Comparison of ENCODE assay signal across 24 cellular contexts in genomic region chr3:107976204-107976775, GRCh38.
DNase-seq lines count a peak whose midpoint lies in the region; ATAC-seq and TF ChIP-seq lines count a peak whose summit lies in the region.
"Had no signal": no experiment of that assay in that cellular context is flagged by ENCODE, and none has a peak within 500 bp of the region (broad histone marks: within the 10 kb centered on the region; RNA-seq: fewer than 3 reads in every experiment).

No MANE protein-coding gene starts in this region.

- DNase-seq in SK-N-SH (no peak), NCI-H446 treated with DMSO at 0.1 percent for 48 hours (lab: John Stamatoyannopoulos, UW) (no peak)
- no peak for DNase-seq in activated CD4-positive, alpha-beta T cell treated with anti-CD3 and anti-CD28 coated beads, Interleukin-2, amount 50 U/mL, for 4 hours
- DNase-seq: activated CD4-positive, alpha-beta T cell treated with anti-CD3 and anti-CD28 coated beads for 4 hours; activated CD8-positive, alpha-beta memory T cell treated with anti-CD3 and anti-CD28 coated beads, Interleukin-2, amount 50 U/mL, for 4 hours; activated gamma-delta T cell; amygdala; dermis blood vessel endothelial cell; DMS 273 treated with DMSO at 0.1 percent for 48 hours; H7; IMR-90; MG63; NCI-H187; NCI-H2227 treated with DMSO at 0.1 percent for 48 hours; PC-9; right lobe of liver; SHP77 treated with DMSO at 0.1 percent for 48 hours; stimulated activated naive CD8-positive, alpha-beta T cell treated with anti-CD3 and anti-CD28 coated beads, Interleukin-15, amount 100 ng/mL, for 72 hours had no signal

- no peaks in the 10 kb centered on the region for H3K36me3 Mint-ChIP-seq in brain

- H3K9me2 ChIP-seq in SK-N-SH (no peaks in the 10 kb centered on the region), neural cell (ENCODE audit: insufficient read depth, low read length) (no peaks in the 10 kb centered on the region)

- H3K4me3 ChIP-seq in SK-N-SH (ENCODE audit: low read depth in 2 of 2, low read length in 1 of 2) (no peak overlapping the region), neural cell (ENCODE audit: low read length) (no peak overlapping the region)
- H3K4me3 ChIP-seq: MG63, PC-9, right lobe of liver, tibial nerve had no signal

- H3K27ac ChIP-seq in SK-N-SH (ENCODE audit: low read depth in 2 of 2, low read length in 1 of 2) (no peak overlapping the region), KOPT-K1 (ENCODE audit: low read depth, low read length, poor library complexity, severe bottlenecking) (peak overlapping the region; percentile 23), neural cell (ENCODE audit: low read length) (no peak overlapping the region)
- H3K27ac ChIP-seq: PC-9, right lobe of liver, tibial nerve had no signal

- TF ChIP-seq RAD21 in SK-N-SH (IDR thresholded peaks at IDR 0.05; ENCODE audit: low read length) (no peak), neural cell (conservative IDR thresholded peaks at IDR 0.05) (no peak)

- no peak for TF ChIP-seq EP300 in SK-N-SH (IDR thresholded peaks at IDR 0.05; ENCODE audit: borderline replicate concordance in 1 of 2, low read depth in 1 of 2, low read length in 1 of 2)
- TF ChIP-seq EP300 in neural cell (conservative IDR thresholded peaks at IDR 0.05; ENCODE audit: poor library complexity, severe bottlenecking) = no peak

- H3K9me3 ChIP-seq in SK-N-SH = no peaks in the 10 kb centered on the region
- no peaks in the 10 kb centered on the region for H3K9me3 ChIP-seq in KOPT-K1 (ENCODE audit: insufficient read depth, low read length, poor library complexity, severe bottlenecking)
- H3K9me3 ChIP-seq in neural cell (ENCODE audit: low read length) = no peaks in the 10 kb centered on the region
- H3K9me3 ChIP-seq: MG63, right lobe of liver, tibial nerve had no signal

- H3K9ac ChIP-seq in SK-N-SH = no peak overlapping the region
- no peak overlapping the region for H3K9ac ChIP-seq in neural cell (ENCODE audit: low read length)

- no peaks in the 10 kb centered on the region for H3K79me2 ChIP-seq in SK-N-SH (ENCODE audit: insufficient read depth)
- H3K79me2 ChIP-seq in neural cell (replicated peaks; ENCODE audit: insufficient read depth, low read length) = no peaks in the 10 kb centered on the region

- TF ChIP-seq CTCF in SK-N-SH (IDR thresholded peaks at IDR 0.05) (no peak), brain (conservative IDR thresholded peaks at IDR 0.05) (no peak), neural cell (IDR thresholded peaks at IDR 0.05; ENCODE audit: poor library complexity, severe bottlenecking) (no peak)

- H3K4me2 ChIP-seq in SK-N-SH (no peak overlapping the region), neural cell (ENCODE audit: low read length) (no peak overlapping the region)
- H3K4me2 ChIP-seq: PC-9 had no signal

- WGBS in SK-N-SH (ENCODE audit: low lambda C conversion rate) = 72% methylated on average over 4 of the region's 4 CpGs

- POLR2A ChIA-PET in SK-N-SH (lab: Yijun Ruan, JAX) = no interaction called here

- H3K36me3 ChIP-seq in SK-N-SH (replicated peaks in 1 of 2; ENCODE audit: control insufficient read depth in 1 of 2, insufficient read depth in 2 of 2, low read length in 1 of 2) (no peaks in the 10 kb centered on the region), KOPT-K1 (ENCODE audit: insufficient read depth, low read length) (no peaks in the 10 kb centered on the region), neural cell (ENCODE audit: insufficient read depth, low read length) (no peaks in the 10 kb centered on the region)
- H3K36me3 ChIP-seq: MG63, right lobe of liver, tibial nerve had no signal

- H3K4me3 Mint-ChIP-seq in brain = no peak overlapping the region
- H3K4me3 Mint-ChIP-seq: stimulated activated naive CD8-positive, alpha-beta T cell treated with anti-CD3 and anti-CD28 coated beads, Interleukin-15, amount 100 ng/mL, for 72 hours had no signal

- peak overlapping the region in 3 of 5 experiments; percentile 15 to 67 (median 59) for H3K27ac Mint-ChIP-seq in brain

- peaks cover 0 to 12% of the 10 kb centered on the region in 2 experiments; a peak in 2 of 4 replicates for H3K4me1 ChIP-seq in SK-N-SH (ENCODE audit: control insufficient read depth in 1 of 2, insufficient read depth in 2 of 2, low read depth in 1 of 2, low read length in 1 of 2)
- H3K4me1 ChIP-seq: right lobe of liver had no signal

- H3K27me3 ChIP-seq in SK-N-SH (ENCODE audit: insufficient read depth) = no peaks in the 10 kb centered on the region
- H3K27me3 ChIP-seq in neural cell (ENCODE audit: insufficient read depth, low read depth, low read length) = no peaks in the 10 kb centered on the region
- H3K27me3 ChIP-seq: MG63, right lobe of liver, tibial nerve had no signal

- H3F3A ChIP-seq in SK-N-SH (replicated peaks; ENCODE audit: insufficient read depth) = no peaks in the 10 kb centered on the region
- H3F3A ChIP-seq in neural cell (ENCODE audit: insufficient read depth, low read length, poor library complexity, severe bottlenecking) = no peaks in the 10 kb centered on the region

- H3K27me3 Mint-ChIP-seq in brain = peaks cover 4% of the 10 kb centered on the region
- H3K27me3 Mint-ChIP-seq: stimulated activated naive CD8-positive, alpha-beta T cell treated with anti-CD3 and anti-CD28 coated beads, Interleukin-15, amount 100 ng/mL, for 72 hours had no signal

- no peak for ATAC-seq in SK-N-SH treated with all-trans-retinoic acid at 6 μM for 48 hours
- no peak for ATAC-seq in HG03442 (IDR thresholded peaks at IDR 0.05; ENCODE audit: unreplicated experiment)
- ATAC-seq: right lobe of liver; stimulated activated naive CD8-positive, alpha-beta T cell treated with anti-CD3 and anti-CD28 coated beads, Interleukin-15, amount 100 ng/mL, for 72 hours had no signal

- peaks cover 56% of the 10 kb centered on the region for H3K4me1 Mint-ChIP-seq in brain

- H4K20me1 ChIP-seq in SK-N-SH (ENCODE audit: insufficient read depth) (no peaks in the 10 kb centered on the region), neural cell (ENCODE audit: insufficient read depth) (no peaks in the 10 kb centered on the region)

- H2AFZ ChIP-seq in SK-N-SH (ENCODE audit: low read depth) (no peak overlapping the region), neural cell (ENCODE audit: low read depth, low read length) (no peak overlapping the region)
- H2AFZ ChIP-seq: PC-9 had no signal

- CTCF ChIA-PET in SK-N-SH (lab: Yijun Ruan, JAX) = interaction anchor here (0.6 to 1.3 kb wide), 2 partner anchors 9 to 28 kb away, joined by 3 to 4 read pairs; no protein-coding TSS in a partner anchor

- peaks cover 0 to 5% (median 0%) of the 10 kb centered on the region in 5 experiments for H3K9me3 Mint-ChIP-seq in brain
- H3K9me3 Mint-ChIP-seq: stimulated activated naive CD8-positive, alpha-beta T cell treated with anti-CD3 and anti-CD28 coated beads, Interleukin-15, amount 100 ng/mL, for 72 hours had no signal

TF ChIP-seq in SK-N-SH, 30 proteins besides CTCF, POLR2A, EP300 and RAD21:
- TF ChIP-seq CHD2 (IDR thresholded peaks at IDR 0.05; ENCODE audit: low read length, partially characterized antibody) (peak; percentile 10), RCOR1 (IDR thresholded peaks at IDR 0.05; ENCODE audit: low read length) (no peak), GATA2 (CRISPR knock-in tag; IDR thresholded peaks at IDR 0.05) (peak; percentile 74)

TF ChIP-seq in SK-N-SH treated with all-trans-retinoic acid at 6 μM for 48 hours, 23 proteins besides CTCF, POLR2A, EP300 and RAD21 (continues in another document):
- TF ChIP-seq CSDC2 (CRISPR knock-in tag; IDR thresholded peaks at IDR 0.05) (no peak), ZC3H10 (CRISPR knock-in tag; IDR thresholded peaks at IDR 0.05) (no peak), ZFP30 (CRISPR knock-in tag; IDR thresholded peaks at IDR 0.05) (no peak), RARB (CRISPR knock-in tag; IDR thresholded peaks at IDR 0.05) (no peak)
- TF ChIP-seq, protein P1, sequence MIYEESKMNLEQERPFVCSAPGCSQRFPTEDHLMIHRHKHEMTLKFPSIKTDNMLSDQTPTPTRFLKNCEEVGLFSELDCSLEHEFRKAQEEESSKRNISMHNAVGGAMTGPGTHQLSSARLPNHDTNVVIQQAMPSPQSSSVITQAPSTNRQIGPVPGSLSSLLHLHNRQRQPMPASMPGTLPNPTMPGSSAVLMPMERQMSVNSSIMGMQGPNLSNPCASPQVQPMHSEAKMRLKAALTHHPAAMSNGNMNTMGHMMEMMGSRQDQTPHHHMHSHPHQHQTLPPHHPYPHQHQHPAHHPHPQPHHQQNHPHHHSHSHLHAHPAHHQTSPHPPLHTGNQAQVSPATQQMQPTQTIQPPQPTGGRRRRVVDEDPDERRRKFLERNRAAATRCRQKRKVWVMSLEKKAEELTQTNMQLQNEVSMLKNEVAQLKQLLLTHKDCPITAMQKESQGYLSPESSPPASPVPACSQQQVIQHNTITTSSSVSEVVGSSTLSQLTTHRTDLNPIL (CRISPR knock-in tag; IDR thresholded peaks at IDR 0.05; ENCODE audit: low read depth) = no peak

TF ChIP-seq in neural cell, 6 proteins besides CTCF, POLR2A, EP300 and RAD21:
- TF ChIP-seq REST (IDR thresholded peaks at IDR 0.05; ENCODE audit: borderline replicate concordance) (peak; percentile 59), TAF1 (IDR thresholded peaks at IDR 0.05; ENCODE audit: low read depth) (no peak)
